Comparison of ENCODE assay signal across 1 cellular context in the genomic region with DNA sequence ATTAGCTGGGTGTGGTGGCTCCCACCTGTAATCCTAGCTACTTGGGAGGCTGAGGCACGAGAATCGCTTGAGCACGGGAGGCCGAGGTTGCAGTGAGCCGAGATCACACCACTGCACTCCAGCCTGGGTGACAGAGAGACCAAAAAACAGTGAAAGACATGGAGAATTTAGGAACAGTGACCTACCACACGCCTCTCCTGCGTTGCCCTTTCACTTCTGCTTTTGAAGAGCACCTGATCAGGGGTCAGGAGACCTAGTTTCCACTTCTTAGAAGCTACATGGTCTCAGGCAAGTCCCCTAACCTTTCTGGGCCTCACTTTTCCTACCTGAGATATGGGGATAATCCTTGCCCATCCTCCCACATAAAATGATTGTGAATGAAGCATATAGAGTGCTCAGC.
TF ChIP-seq lines count a peak whose summit lies in the region.

No MANE protein-coding gene starts in this region.

TF ChIP-seq in GM23338, 12 proteins besides CTCF, POLR2A, EP300 and RAD21 (continued from another document):
- TF ChIP-seq, protein P1, sequence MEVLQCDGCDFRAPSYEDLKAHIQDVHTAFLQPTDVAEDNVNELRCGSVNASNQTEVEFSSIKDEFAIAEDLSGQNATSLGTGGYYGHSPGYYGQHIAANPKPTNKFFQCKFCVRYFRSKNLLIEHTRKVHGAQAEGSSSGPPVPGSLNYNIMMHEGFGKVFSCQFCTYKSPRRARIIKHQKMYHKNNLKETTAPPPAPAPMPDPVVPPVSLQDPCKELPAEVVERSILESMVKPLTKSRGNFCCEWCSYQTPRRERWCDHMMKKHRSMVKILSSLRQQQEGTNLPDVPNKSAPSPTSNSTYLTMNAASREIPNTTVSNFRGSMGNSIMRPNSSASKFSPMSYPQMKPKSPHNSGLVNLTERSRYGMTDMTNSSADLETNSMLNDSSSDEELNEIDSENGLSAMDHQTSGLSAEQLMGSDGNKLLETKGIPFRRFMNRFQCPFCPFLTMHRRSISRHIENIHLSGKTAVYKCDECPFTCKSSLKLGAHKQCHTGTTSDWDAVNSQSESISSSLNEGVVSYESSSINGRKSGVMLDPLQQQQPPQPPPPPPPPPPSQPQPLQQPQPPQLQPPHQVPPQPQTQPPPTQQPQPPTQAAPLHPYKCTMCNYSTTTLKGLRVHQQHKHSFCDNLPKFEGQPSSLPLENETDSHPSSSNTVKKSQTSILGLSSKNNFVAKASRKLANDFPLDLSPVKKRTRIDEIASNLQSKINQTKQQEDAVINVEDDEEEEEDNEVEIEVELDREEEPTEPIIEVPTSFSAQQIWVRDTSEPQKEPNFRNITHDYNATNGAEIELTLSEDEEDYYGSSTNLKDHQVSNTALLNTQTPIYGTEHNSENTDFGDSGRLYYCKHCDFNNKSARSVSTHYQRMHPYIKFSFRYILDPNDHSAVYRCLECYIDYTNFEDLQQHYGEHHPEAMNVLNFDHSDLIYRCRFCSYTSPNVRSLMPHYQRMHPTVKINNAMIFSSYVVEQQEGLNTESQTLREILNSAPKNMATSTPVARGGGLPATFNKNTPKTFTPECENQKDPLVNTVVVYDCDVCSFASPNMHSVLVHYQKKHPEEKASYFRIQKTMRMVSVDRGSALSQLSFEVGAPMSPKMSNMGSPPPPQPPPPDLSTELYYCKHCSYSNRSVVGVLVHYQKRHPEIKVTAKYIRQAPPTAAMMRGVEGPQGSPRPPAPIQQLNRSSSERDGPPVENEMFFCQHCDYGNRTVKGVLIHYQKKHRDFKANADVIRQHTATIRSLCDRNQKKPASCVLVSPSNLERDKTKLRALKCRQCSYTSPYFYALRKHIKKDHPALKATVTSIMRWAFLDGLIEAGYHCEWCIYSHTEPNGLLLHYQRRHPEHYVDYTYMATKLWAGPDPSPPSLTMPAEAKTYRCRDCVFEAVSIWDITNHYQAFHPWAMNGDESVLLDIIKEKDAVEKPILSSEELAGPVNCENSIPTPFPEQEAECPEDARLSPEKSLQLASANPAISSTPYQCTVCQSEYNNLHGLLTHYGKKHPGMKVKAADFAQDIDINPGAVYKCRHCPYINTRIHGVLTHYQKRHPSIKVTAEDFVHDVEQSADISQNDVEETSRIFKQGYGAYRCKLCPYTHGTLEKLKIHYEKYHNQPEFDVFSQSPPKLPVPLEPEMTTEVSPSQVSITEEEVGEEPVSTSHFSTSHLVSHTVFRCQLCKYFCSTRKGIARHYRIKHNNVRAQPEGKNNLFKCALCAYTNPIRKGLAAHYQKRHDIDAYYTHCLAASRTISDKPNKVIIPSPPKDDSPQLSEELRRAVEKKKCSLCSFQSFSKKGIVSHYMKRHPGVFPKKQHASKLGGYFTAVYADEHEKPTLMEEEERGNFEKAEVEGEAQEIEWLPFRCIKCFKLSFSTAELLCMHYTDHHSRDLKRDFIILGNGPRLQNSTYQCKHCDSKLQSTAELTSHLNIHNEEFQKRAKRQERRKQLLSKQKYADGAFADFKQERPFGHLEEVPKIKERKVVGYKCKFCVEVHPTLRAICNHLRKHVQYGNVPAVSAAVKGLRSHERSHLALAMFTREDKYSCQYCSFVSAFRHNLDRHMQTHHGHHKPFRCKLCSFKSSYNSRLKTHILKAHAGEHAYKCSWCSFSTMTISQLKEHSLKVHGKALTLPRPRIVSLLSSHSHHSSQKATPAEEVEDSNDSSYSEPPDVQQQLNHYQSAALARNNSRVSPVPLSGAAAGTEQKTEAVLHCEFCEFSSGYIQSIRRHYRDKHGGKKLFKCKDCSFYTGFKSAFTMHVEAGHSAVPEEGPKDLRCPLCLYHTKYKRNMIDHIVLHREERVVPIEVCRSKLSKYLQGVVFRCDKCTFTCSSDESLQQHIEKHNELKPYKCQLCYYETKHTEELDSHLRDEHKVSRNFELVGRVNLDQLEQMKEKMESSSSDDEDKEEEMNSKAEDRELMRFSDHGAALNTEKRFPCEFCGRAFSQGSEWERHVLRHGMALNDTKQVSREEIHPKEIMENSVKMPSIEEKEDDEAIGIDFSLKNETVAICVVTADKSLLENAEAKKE (CRISPR knock-in tag; IDR thresholded peaks at IDR 0.05): no peak
- TF ChIP-seq EZH2 (IDR thresholded peaks at IDR 0.05; ENCODE audit: low read depth, unreplicated experiment): no peak
- TF ChIP-seq, protein P2, sequence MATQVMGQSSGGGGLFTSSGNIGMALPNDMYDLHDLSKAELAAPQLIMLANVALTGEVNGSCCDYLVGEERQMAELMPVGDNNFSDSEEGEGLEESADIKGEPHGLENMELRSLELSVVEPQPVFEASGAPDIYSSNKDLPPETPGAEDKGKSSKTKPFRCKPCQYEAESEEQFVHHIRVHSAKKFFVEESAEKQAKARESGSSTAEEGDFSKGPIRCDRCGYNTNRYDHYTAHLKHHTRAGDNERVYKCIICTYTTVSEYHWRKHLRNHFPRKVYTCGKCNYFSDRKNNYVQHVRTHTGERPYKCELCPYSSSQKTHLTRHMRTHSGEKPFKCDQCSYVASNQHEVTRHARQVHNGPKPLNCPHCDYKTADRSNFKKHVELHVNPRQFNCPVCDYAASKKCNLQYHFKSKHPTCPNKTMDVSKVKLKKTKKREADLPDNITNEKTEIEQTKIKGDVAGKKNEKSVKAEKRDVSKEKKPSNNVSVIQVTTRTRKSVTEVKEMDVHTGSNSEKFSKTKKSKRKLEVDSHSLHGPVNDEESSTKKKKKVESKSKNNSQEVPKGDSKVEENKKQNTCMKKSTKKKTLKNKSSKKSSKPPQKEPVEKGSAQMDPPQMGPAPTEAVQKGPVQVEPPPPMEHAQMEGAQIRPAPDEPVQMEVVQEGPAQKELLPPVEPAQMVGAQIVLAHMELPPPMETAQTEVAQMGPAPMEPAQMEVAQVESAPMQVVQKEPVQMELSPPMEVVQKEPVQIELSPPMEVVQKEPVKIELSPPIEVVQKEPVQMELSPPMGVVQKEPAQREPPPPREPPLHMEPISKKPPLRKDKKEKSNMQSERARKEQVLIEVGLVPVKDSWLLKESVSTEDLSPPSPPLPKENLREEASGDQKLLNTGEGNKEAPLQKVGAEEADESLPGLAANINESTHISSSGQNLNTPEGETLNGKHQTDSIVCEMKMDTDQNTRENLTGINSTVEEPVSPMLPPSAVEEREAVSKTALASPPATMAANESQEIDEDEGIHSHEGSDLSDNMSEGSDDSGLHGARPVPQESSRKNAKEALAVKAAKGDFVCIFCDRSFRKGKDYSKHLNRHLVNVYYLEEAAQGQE (IDR thresholded peaks at IDR 0.05; ENCODE audit: unreplicated experiment): no peak
- TF ChIP-seq ZNF114 (CRISPR knock-in tag; IDR thresholded peaks at IDR 0.05): no peak
- TF ChIP-seq CREB1 (CRISPR knock-in tag; IDR thresholded peaks at IDR 0.05; ENCODE audit: low read depth): no peak
